In genomic region chr12:15789215-15790171, GRCh38 we compare ENCODE assay signal across 1 cellular context.
TF ChIP-seq lines count a peak whose summit lies in the region.

Gene EPS8 (minus strand): TSS chr12:15789388. CDS start chr12:15682951, 106,437 bp downstream.

TF ChIP-seq in WTC11, 78 proteins besides CTCF, POLR2A, EP300 and RAD21 (continued from another document):
- no peak for TF ChIP-seq ZNF532 (CRISPR knock-in tag; IDR thresholded peaks at IDR 0.05; ENCODE audit: borderline replicate concordance)
- TF ChIP-seq ATF6 (CRISPR knock-in tag; IDR thresholded peaks at IDR 0.05): no peak
- TF ChIP-seq IRF2 (CRISPR knock-in tag; IDR thresholded peaks at IDR 0.05; ENCODE audit: borderline replicate concordance, low read depth): no peak
- no peak for TF ChIP-seq RORB (CRISPR knock-in tag; IDR thresholded peaks at IDR 0.05)
- TF ChIP-seq MXD4 (CRISPR knock-in tag; IDR thresholded peaks at IDR 0.05; ENCODE audit: borderline replicate concordance): no peak
- no peak for TF ChIP-seq ERG (CRISPR knock-in tag; IDR thresholded peaks at IDR 0.05)
- TF ChIP-seq ZBTB43 (CRISPR knock-in tag; IDR thresholded peaks at IDR 0.05): no peak
- 0 out of 2 replicates have a peak, but pooled peaks have one; percentile 6 for TF ChIP-seq NFE2L1 (CRISPR knock-in tag; IDR thresholded peaks at IDR 0.05)
- TF ChIP-seq FOXK1 (CRISPR knock-in tag; IDR thresholded peaks at IDR 0.05): peak; percentile 63; the same call in 1 of the 2 replicates
- no peak for TF ChIP-seq ZNF121 (CRISPR knock-in tag; IDR thresholded peaks at IDR 0.05)
- TF ChIP-seq ETV6 (CRISPR knock-in tag; IDR thresholded peaks at IDR 0.05): peak; percentile 75
- TF ChIP-seq PRRX2 (CRISPR knock-in tag; IDR thresholded peaks at IDR 0.05): no peak
- no peak for TF ChIP-seq USF2 (CRISPR knock-in tag; IDR thresholded peaks at IDR 0.05)
- TF ChIP-seq JAZF1 (CRISPR knock-in tag; IDR thresholded peaks at IDR 0.05): no peak
- TF ChIP-seq NFYB (CRISPR knock-in tag; conservative IDR thresholded peaks at IDR 0.05; ENCODE audit: low read depth): no peak
- TF ChIP-seq SMAD4 (CRISPR knock-in tag; IDR thresholded peaks at IDR 0.05): no peak
- TF ChIP-seq CREB1 (CRISPR knock-in tag; IDR thresholded peaks at IDR 0.05): peak; percentile 60; the same call in 1 of the 2 replicates
- no peak for TF ChIP-seq EMX1 (CRISPR knock-in tag; IDR thresholded peaks at IDR 0.05)
- TF ChIP-seq FOXP4 (CRISPR knock-in tag; IDR thresholded peaks at IDR 0.05): 0 out of 2 replicates have a peak, but pooled peaks have one; percentile 55
- TF ChIP-seq OVOL2 (CRISPR knock-in tag; IDR thresholded peaks at IDR 0.05; ENCODE audit: borderline replicate concordance): no peak
- TF ChIP-seq GRHL2 (CRISPR knock-in tag; IDR thresholded peaks at IDR 0.05; ENCODE audit: insufficient replicate concordance, severe bottlenecking): no peak
- TF ChIP-seq SMAD3 (CRISPR knock-in tag; IDR thresholded peaks at IDR 0.05; ENCODE audit: borderline replicate concordance): no peak
- TF ChIP-seq PRDM15 (CRISPR knock-in tag; IDR thresholded peaks at IDR 0.05): peak; percentile 98
- TF ChIP-seq E2F1 (CRISPR knock-in tag; IDR thresholded peaks at IDR 0.05): peak; percentile 56; the same call in 1 of the 2 replicates
- no peak for TF ChIP-seq CDX4 (CRISPR knock-in tag; IDR thresholded peaks at IDR 0.05; ENCODE audit: borderline replicate concordance)
